34 cellular contexts compared by ENCODE assay signal in the genomic region with DNA sequence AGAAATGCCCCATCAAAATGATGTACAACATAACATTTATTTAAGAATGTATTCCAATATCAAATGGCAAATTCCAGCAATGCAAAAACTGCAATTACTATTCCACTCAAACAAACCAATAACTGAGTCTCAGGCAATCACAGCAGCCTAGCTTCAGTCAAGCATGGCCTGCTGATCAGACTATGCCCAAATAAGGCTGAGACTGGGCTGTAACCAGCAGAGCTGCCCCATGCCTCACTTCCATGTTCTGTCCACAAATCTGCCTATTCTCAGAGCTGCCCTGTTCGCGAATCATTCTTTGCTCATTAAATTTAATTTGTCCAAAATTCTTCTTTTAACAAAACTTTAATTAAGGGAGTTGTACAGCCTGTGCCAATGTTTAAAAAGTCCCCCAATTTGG.
"Had no signal": no experiment of that assay in that cellular context is flagged by ENCODE, and none has a peak within 500 bp of the region (broad histone marks: within the 10 kb centered on the region; RNA-seq: fewer than 3 reads in every experiment).

No MANE protein-coding gene starts in this region.

- H3K27ac Mint-ChIP-seq: activated CD4-positive, alpha-beta memory T cell treated with anti-CD3 and anti-CD28 coated beads, Interleukin-2, amount 10 ng/mL, durations not matched to agents 7 days and 5 days; activated CD8-positive, alpha-beta memory T cell treated with anti-CD3 and anti-CD28 coated beads, Interleukin-2, amount 10 ng/mL, durations not matched to agents 7 days and 5 days; activated naive CD8-positive, alpha-beta T cell treated with anti-CD3 and anti-CD28 coated beads for 36 hours; activated T-cell treated with anti-CD3 and anti-CD28 coated beads, Interleukin-2, amount 50 U/mL, for 72 hours; activated T-helper 17 cell treated with anti-CD3 and anti-CD28 coated beads, Interleukin-2, amount 50 U/mL, for 72 hours had no signal

- H3K9me3 Mint-ChIP-seq: activated CD4-positive, alpha-beta memory T cell treated with anti-CD3 and anti-CD28 coated beads, Interleukin-2, amount 10 ng/mL, durations not matched to agents 7 days and 5 days; activated naive CD8-positive, alpha-beta T cell treated with anti-CD3 and anti-CD28 coated beads for 36 hours; activated T-cell treated with anti-CD3 and anti-CD28 coated beads, Interleukin-2, amount 50 U/mL, for 72 hours; activated T-helper 17 cell treated with anti-CD3 and anti-CD28 coated beads, Interleukin-2, amount 50 U/mL, for 72 hours; central memory CD8-positive, alpha-beta T cell had no signal

- DNase-seq: activated CD4-positive, alpha-beta memory T cell treated with anti-CD3 and anti-CD28 coated beads, Interleukin-2, amount 10 ng/mL, durations not matched to agents 7 days and 5 days; activated CD4-positive, alpha-beta T cell treated with anti-CD3 and anti-CD28 coated beads for 1 hour; activated CD4-positive, alpha-beta T cell treated with anti-CD3 and anti-CD28 coated beads for 48 hours; activated CD4-positive, CD25-positive, alpha-beta regulatory T cell; activated CD8-positive, alpha-beta memory T cell treated with anti-CD3 and anti-CD28 coated beads for 24 hours; activated CD8-positive, alpha-beta memory T cell treated with anti-CD3 and anti-CD28 coated beads, Interleukin-2, amount 10 ng/mL, durations not matched to agents 7 days and 5 days; activated effector memory CD4-positive, alpha-beta T cell treated with anti-CD3 and anti-CD28 coated beads, Interleukin-2, amount 50 U/mL, for 16 hours; activated naive CD4-positive, alpha-beta T cell; activated naive CD4-positive, alpha-beta T cell treated with anti-CD3 and anti-CD28 coated beads, Interleukin-2, amount 50 U/mL, for 16 hours; activated naive CD8-positive, alpha-beta T cell treated with anti-CD3 and anti-CD28 coated beads for 36 hours; activated T-cell treated with anti-CD3 and anti-CD28 coated beads, Interleukin-2, amount 50 U/mL, for 1 hour; activated T-cell treated with anti-CD3 and anti-CD28 coated beads, Interleukin-2, amount 50 U/mL, for 72 hours; amniotic stem cell; aorta; NCI-H1105; NCI-H1417 treated with DMSO at 0.1 percent for 48 hours; NCI-H187 treated with DMSO at 0.1 percent for 48 hours; NCI-H2081; NCI-H345; NCI-H526; NCI-H748 treated with DMSO at 0.1 percent for 48 hours; PC-9; SIG-M5; T-helper 1 cell; T-helper 2 cell; T-helper 9 cell had no signal

- ATAC-seq: activated CD8-positive, alpha-beta memory T cell treated with anti-CD3 and anti-CD28 coated beads, Interleukin-2, amount 10 ng/mL, durations not matched to agents 7 days and 5 days; activated T-cell treated with anti-CD3 and anti-CD28 coated beads, Interleukin-2, amount 50 U/mL, for 72 hours; activated T-helper 17 cell treated with anti-CD3 and anti-CD28 coated beads, Interleukin-2, amount 50 U/mL, for 72 hours; Right ventricle myocardium inferior; SK-N-SH treated with all-trans-retinoic acid at 6 μM for 48 hours had no signal

- H2AFZ ChIP-seq: PC-9 had no signal

- H3K36me3 Mint-ChIP-seq: activated CD8-positive, alpha-beta memory T cell treated with anti-CD3 and anti-CD28 coated beads, Interleukin-2, amount 10 ng/mL, durations not matched to agents 7 days and 5 days; activated naive CD8-positive, alpha-beta T cell treated with anti-CD3 and anti-CD28 coated beads for 36 hours had no signal

- H3K4me2 ChIP-seq: PC-9 had no signal

- H3K27me3 ChIP-seq: cardiac muscle cell had no signal

- H3K4me3 ChIP-seq: cardiac muscle cell, PC-9 had no signal

- H3K27ac ChIP-seq: cardiac muscle cell, PC-9, RWPE1, VCaP had no signal

- H3K4me1 Mint-ChIP-seq: activated CD4-positive, alpha-beta memory T cell treated with anti-CD3 and anti-CD28 coated beads, Interleukin-2, amount 10 ng/mL, durations not matched to agents 7 days and 5 days; activated CD8-positive, alpha-beta memory T cell treated with anti-CD3 and anti-CD28 coated beads, Interleukin-2, amount 10 ng/mL, durations not matched to agents 7 days and 5 days; activated naive CD8-positive, alpha-beta T cell treated with anti-CD3 and anti-CD28 coated beads for 36 hours; activated T-helper 17 cell treated with anti-CD3 and anti-CD28 coated beads, Interleukin-2, amount 50 U/mL, for 72 hours; central memory CD8-positive, alpha-beta T cell had no signal

- H3K4me3 Mint-ChIP-seq: activated CD4-positive, alpha-beta memory T cell treated with anti-CD3 and anti-CD28 coated beads, Interleukin-2, amount 10 ng/mL, durations not matched to agents 7 days and 5 days; activated CD8-positive, alpha-beta memory T cell treated with anti-CD3 and anti-CD28 coated beads, Interleukin-2, amount 10 ng/mL, durations not matched to agents 7 days and 5 days; activated naive CD8-positive, alpha-beta T cell treated with anti-CD3 and anti-CD28 coated beads for 36 hours; activated T-cell treated with anti-CD3 and anti-CD28 coated beads, Interleukin-2, amount 50 U/mL, for 72 hours; activated T-helper 17 cell treated with anti-CD3 and anti-CD28 coated beads, Interleukin-2, amount 50 U/mL, for 72 hours; central memory CD8-positive, alpha-beta T cell had no signal

- FAIRE-seq: RCC 7860 had no signal

- H3K36me3 ChIP-seq: cardiac muscle cell had no signal
